ENCODE assay signal across 12 cellular contexts in the genomic region with DNA sequence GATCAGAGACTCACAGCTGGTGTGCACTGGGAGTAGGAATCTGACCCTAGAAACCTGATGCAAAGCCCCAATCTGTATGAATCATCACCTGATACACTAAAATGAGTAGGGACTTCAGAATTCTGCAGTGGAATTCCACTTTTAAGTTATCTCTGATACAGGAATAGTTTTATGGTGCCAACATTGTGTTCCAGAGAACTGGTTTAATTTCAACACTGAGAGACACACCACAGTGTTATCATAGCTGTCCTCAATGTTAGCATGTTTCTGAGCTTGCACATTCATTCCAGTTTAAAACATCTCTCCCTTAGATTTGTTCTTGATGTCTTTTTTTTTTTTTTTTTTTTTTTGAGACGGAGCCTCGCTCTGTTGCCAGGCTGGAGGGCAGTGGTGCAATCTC.
"Had no signal": no experiment of that assay in that cellular context is flagged by ENCODE, and none has a peak within 500 bp of the region (broad histone marks: within the 10 kb centered on the region; RNA-seq: fewer than 3 reads in every experiment).

No MANE protein-coding gene starts in this region.

- H3K27ac Mint-ChIP-seq: activated CD4-positive, alpha-beta memory T cell treated with anti-CD3 and anti-CD28 coated beads for 36 hours; activated naive CD8-positive, alpha-beta T cell treated with anti-CD3 and anti-CD28 coated beads, Interleukin-2, amount 10 ng/mL, durations not matched to agents 7 days and 5 days; naive thymus-derived CD4-positive, alpha-beta T cell; progenitor cell of endocrine pancreas; T-cell had no signal

- DNase-seq: activated CD4-positive, alpha-beta memory T cell treated with anti-CD3 and anti-CD28 coated beads for 36 hours; activated gamma-delta T cell; activated naive CD8-positive, alpha-beta T cell treated with anti-CD3 and anti-CD28 coated beads, Interleukin-2, amount 10 ng/mL, durations not matched to agents 7 days and 5 days; activated T-cell treated with anti-CD3 and anti-CD28 coated beads, Interleukin-2, amount 50 U/mL, for 48 hours; caudate nucleus; effector memory CD4-positive, alpha-beta T cell; mammary epithelial cell; naive thymus-derived CD4-positive, alpha-beta T cell; right cardiac atrium; T-cell; T1000 had no signal

- H3K4me1 Mint-ChIP-seq: naive thymus-derived CD4-positive, alpha-beta T cell had no signal

- H3K9me3 Mint-ChIP-seq: activated CD4-positive, alpha-beta memory T cell treated with anti-CD3 and anti-CD28 coated beads for 36 hours; activated naive CD8-positive, alpha-beta T cell treated with anti-CD3 and anti-CD28 coated beads, Interleukin-2, amount 10 ng/mL, durations not matched to agents 7 days and 5 days; T-cell had no signal

- ATAC-seq: naive thymus-derived CD4-positive, alpha-beta T cell; T-cell had no signal

- H3K27me3 Mint-ChIP-seq: activated CD4-positive, alpha-beta memory T cell treated with anti-CD3 and anti-CD28 coated beads for 36 hours; T-cell had no signal

- H3K4me3 Mint-ChIP-seq: activated CD4-positive, alpha-beta memory T cell treated with anti-CD3 and anti-CD28 coated beads for 36 hours; activated naive CD8-positive, alpha-beta T cell treated with anti-CD3 and anti-CD28 coated beads, Interleukin-2, amount 10 ng/mL, durations not matched to agents 7 days and 5 days; naive thymus-derived CD4-positive, alpha-beta T cell; T-cell had no signal
